In the genomic region with DNA sequence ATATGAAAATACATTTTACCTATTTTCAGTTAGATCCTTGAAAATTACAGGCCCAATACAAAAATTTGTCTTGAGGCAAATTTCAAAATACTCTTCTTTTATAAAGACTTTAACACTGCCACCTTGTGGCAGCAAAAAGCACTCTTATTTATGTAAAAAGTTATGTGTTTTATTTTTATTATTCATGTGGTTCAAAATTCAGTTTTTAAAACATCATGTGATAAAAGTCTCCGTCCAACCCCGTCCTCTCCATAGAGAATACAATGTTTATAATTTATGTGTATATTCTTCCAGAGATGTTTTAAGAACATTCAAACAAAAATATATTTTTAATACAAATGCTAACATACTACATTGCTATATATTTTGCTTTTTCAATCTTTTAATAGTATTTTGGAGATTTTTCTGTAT, we compare ENCODE assay signal across 8 cellular contexts. TPM values are rescaled to one million over a fixed set of nuclear protein-coding genes. Genes with fewer than 3 reads are reported as not detected.
DNase-seq lines count a peak whose midpoint lies in the region; ATAC-seq, FAIRE-seq and TF ChIP-seq lines count a peak whose summit lies in the region.

No MANE protein-coding gene starts in this region.

- FAIRE-seq in RCC 7860 (lab: Jason Lieb, UNC), result peak; percentile 91

- ATAC-seq in HG03045 (IDR thresholded peaks at IDR 0.05; ENCODE audit: unreplicated experiment), result no peak
- ATAC-seq in HG03139 (IDR thresholded peaks at IDR 0.05; ENCODE audit: unreplicated experiment), result no peak

- DNase-seq in CD1c-positive myeloid dendritic cell (ENCODE audit: extremely low spot score) (peak; percentile 52), HFF-Myc (ENCODE audit: extremely low read depth, low read depth) (no peak), RCC 7860 (ENCODE audit: low spot score) (peak; percentile 27), epithelial cell of proximal tubule (ENCODE audit: low read depth) (no peak), renal cortical epithelial cell (ENCODE audit: low read depth) (peak; percentile 53), activated gamma-delta T cell (lab: John Stamatoyannopoulos, UW) (no peak)

- H3K4me3 ChIP-seq in HFF-Myc (replicated peaks; ENCODE audit: low read depth, low read length) (no peak overlapping the region), epithelial cell of proximal tubule (ENCODE audit: low read depth, low read length) (no peak overlapping the region)

- TF ChIP-seq CTCF in HFF-Myc (IDR thresholded peaks at IDR 0.05; ENCODE audit: low read depth, low read length, missing control alignments), result peak; percentile 34
- peak; percentile 52 for TF ChIP-seq CTCF in epithelial cell of proximal tubule (conservative IDR thresholded peaks at IDR 0.05; ENCODE audit: low read depth, low read length)

RNA-seq across cellular contexts. Expression of a gene that starts 36.9 kb away (rescaled TPM):
- 33.0 and 49.8 TPM in 2 replicates for total RNA-seq in epithelial cell of proximal tubule
- 18.8 and 35.3 TPM in 2 replicates for total RNA-seq in renal cortical epithelial cell

Comparison
In these comparisons a context has a peak if more than half of its experiments do, and no peak if none do; other contexts are left out.
1. DNase-seq: peak in CD1c-positive myeloid dendritic cell (single experiment), RCC 7860 (single experiment) and renal cortical epithelial cell (single experiment); none in HFF-Myc (single experiment), epithelial cell of proximal tubule (single experiment) and activated gamma-delta T cell (single experiment).